ENCODE assay signal across 21 cellular contexts in the genomic region with DNA sequence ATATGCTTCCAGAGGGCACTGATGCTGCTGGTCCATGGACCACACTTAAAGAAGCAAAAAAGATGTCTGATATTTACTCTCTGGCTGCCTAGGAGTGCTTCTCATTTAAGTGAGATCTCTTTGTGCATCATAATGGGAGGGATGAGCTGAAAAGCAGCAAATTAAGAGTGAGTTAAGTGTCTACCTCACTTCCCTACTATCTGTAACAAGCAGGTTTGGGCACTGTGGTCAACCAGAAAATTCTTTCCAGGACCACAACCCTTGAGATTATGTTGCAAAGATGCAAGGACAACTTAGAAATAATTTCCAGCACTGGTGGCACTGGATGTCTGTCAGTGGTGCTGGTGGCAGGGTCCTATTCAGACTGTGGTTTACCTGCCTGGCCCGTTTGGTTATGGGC.
A peak's percentile ranks its signal among the peaks of the same experiment; 100 is the strongest.
DNase-seq lines count a peak whose midpoint lies in the region; ATAC-seq and TF ChIP-seq lines count a peak whose summit lies in the region.
"Had no signal": no experiment of that assay in that cellular context is flagged by ENCODE, and none has a peak within 500 bp of the region (broad histone marks: within the 10 kb centered on the region; RNA-seq: fewer than 3 reads in every experiment).

No MANE protein-coding gene starts in this region.

- peaks cover 9% of the 10 kb centered on the region for H3K27me3 Mint-ChIP-seq in stimulated activated naive CD8-positive, alpha-beta T cell treated with anti-CD3 and anti-CD28 coated beads, Interleukin-15, amount 100 ng/mL, for 72 hours
- H3K27me3 Mint-ChIP-seq in activated naive CD4-positive, alpha-beta T cell treated with anti-CD3 and anti-CD28 coated beads, Interleukin-2, amount 10 ng/mL, durations not matched to agents 7 days and 5 days = peaks cover 6% of the 10 kb centered on the region

- no peaks in the 10 kb centered on the region for H3K36me3 Mint-ChIP-seq in activated naive CD4-positive, alpha-beta T cell treated with anti-CD3 and anti-CD28 coated beads, Interleukin-2, amount 10 ng/mL, durations not matched to agents 7 days and 5 days
- H3K36me3 Mint-ChIP-seq: CD4-positive, CD25-positive, alpha-beta regulatory T cell had no signal

- H3K9me3 Mint-ChIP-seq in stimulated activated naive CD8-positive, alpha-beta T cell treated with anti-CD3 and anti-CD28 coated beads, Interleukin-15, amount 100 ng/mL, for 72 hours = no peaks in the 10 kb centered on the region
- no peaks in the 10 kb centered on the region for H3K9me3 Mint-ChIP-seq in activated naive CD4-positive, alpha-beta T cell treated with anti-CD3 and anti-CD28 coated beads, Interleukin-2, amount 10 ng/mL, durations not matched to agents 7 days and 5 days
- H3K9me3 Mint-ChIP-seq: CD4-positive, CD25-positive, alpha-beta regulatory T cell had no signal

- CTCF ChIA-PET in activated naive CD4-positive, alpha-beta T cell treated with anti-CD3 and anti-CD28 coated beads, Interleukin-2, amount 10 ng/mL, durations not matched to agents 7 days and 5 days (lab: Charles Lee) = no interaction called here

- ATAC-seq in stimulated activated naive CD8-positive, alpha-beta T cell treated with anti-CD3 and anti-CD28 coated beads, Interleukin-15, Interleukin-2, amounts not matched to agents 100 U/mL and 50 U/mL, for 24 hours = peak; percentile 52
- no peak for ATAC-seq in stimulated activated naive CD8-positive, alpha-beta T cell treated with anti-CD3 and anti-CD28 coated beads, Interleukin-15, amount 100 ng/mL, for 72 hours
- ATAC-seq in HG03045 (IDR thresholded peaks at IDR 0.05; ENCODE audit: unreplicated experiment) = no peak
- ATAC-seq: HepG2 had no signal

- no peak overlapping the region for H3K27ac Mint-ChIP-seq in stimulated activated naive CD8-positive, alpha-beta T cell treated with anti-CD3 and anti-CD28 coated beads, Interleukin-15, amount 100 ng/mL, for 72 hours
- H3K27ac Mint-ChIP-seq in activated naive CD4-positive, alpha-beta T cell treated with anti-CD3 and anti-CD28 coated beads, Interleukin-2, amount 10 ng/mL, durations not matched to agents 7 days and 5 days = no peak overlapping the region
- H3K27ac Mint-ChIP-seq: CD4-positive, CD25-positive, alpha-beta regulatory T cell had no signal

- DNase-seq in stimulated activated naive CD8-positive, alpha-beta T cell treated with anti-CD3 and anti-CD28 coated beads, Interleukin-15, Interleukin-2, amounts not matched to agents 100 U/mL and 50 U/mL, for 24 hours = no peak
- no peak for DNase-seq in stimulated activated naive CD8-positive, alpha-beta T cell treated with anti-CD3 and anti-CD28 coated beads, Interleukin-15, amount 100 ng/mL, for 72 hours
- DNase-seq in germinal center (ENCODE audit: low spot score) = peak; percentile 12
- DNase-seq in NCI-H1417 treated with DMSO at 0.1 percent for 48 hours (lab: John Stamatoyannopoulos, UW) = no peak
- DNase-seq in NCI-H82 treated with DMSO at 0.1 percent for 48 hours (lab: John Stamatoyannopoulos, UW; ENCODE audit: unreplicated experiment) = no peak
- DNase-seq in activated naive CD4-positive, alpha-beta T cell treated with anti-CD3 and anti-CD28 coated beads, Interleukin-2, amount 10 ng/mL, durations not matched to agents 7 days and 5 days = no peak
- DNase-seq: BE2C; CD4-positive, CD25-positive, alpha-beta regulatory T cell; COR-L47; KG1; MG63; NCI-H1092 treated with DMSO at 0.1 percent for 48 hours; NCI-H2171 treated with DMSO at 0.1 percent for 48 hours; NCI-H446 treated with DMSO at 0.1 percent for 48 hours; NCI-H69; NK-92 treated with Interleukin-12 subunit alpha and Interleukin-12 subunit beta, amount 100 ng/mL, for 24 hours; SHP77 treated with DMSO at 0.1 percent for 48 hours; SK-N-SH had no signal

- H3K4me1 Mint-ChIP-seq in stimulated activated naive CD8-positive, alpha-beta T cell treated with anti-CD3 and anti-CD28 coated beads, Interleukin-15, amount 100 ng/mL, for 72 hours = peaks cover 38% of the 10 kb centered on the region
- peaks cover 3% of the 10 kb centered on the region for H3K4me1 Mint-ChIP-seq in activated naive CD4-positive, alpha-beta T cell treated with anti-CD3 and anti-CD28 coated beads, Interleukin-2, amount 10 ng/mL, durations not matched to agents 7 days and 5 days

- 0 out of 2 replicates have a peak, but pooled peaks have one; percentile 18 for TF ChIP-seq POLR2A in Raji (IDR thresholded peaks at IDR 0.05; ENCODE audit: insufficient read depth, low read depth, low read length)

- H3K4me3 Mint-ChIP-seq in stimulated activated naive CD8-positive, alpha-beta T cell treated with anti-CD3 and anti-CD28 coated beads, Interleukin-15, amount 100 ng/mL, for 72 hours = no peak overlapping the region
- H3K4me3 Mint-ChIP-seq in activated naive CD4-positive, alpha-beta T cell treated with anti-CD3 and anti-CD28 coated beads, Interleukin-2, amount 10 ng/mL, durations not matched to agents 7 days and 5 days = no peak overlapping the region
- H3K4me3 Mint-ChIP-seq: CD4-positive, CD25-positive, alpha-beta regulatory T cell had no signal
